ENCODE assay signal across 8 cellular contexts in the genomic region with DNA sequence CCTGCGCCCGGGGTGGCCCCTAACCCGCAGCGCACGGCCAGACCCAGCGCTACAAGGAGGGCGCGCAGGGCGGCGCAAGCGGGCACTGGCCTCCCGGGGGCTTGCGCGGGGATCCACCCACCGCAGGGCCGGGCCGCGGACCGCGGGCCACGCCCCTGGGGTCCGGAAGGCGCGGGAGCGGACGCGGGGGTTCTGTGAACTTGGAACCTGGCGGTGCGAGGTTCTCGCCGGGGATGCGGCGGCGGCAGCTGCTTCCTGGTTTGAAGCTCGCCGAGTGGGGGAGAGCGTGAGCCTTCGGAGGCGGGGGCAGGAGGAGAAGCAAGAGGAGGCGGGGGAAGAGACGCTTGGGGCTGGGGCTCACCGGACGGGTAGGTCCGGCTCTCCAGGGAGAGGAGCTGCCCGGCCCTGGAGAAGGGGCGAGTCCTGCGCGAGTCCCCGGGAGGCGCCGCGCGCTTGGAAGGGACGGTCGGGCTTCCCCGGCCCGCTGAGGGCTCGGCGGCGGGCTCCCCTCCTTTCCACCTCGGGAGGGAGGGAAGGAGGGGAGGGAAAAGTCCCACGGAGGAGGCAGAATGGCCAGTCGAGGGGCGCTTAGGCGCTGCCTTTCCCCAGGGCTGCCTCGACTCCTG. TPM values are rescaled to one million over a fixed set of nuclear protein-coding genes. Genes with fewer than 3 reads are reported as not detected.
DNase-seq lines count a peak whose midpoint lies in the region; ATAC-seq and TF ChIP-seq lines count a peak whose summit lies in the region.

Gene PRKCH (plus strand): TSS at position 195 of the 626 bp plus-strand sequence. CDS start 523 bp downstream, outside the sequence.

- no peaks in the 10 kb centered on the region for H3K9me3 ChIP-seq in fibroblast of lung (ENCODE audit: control insufficient read depth, insufficient read depth, low read depth, low read length)

- H3K27ac ChIP-seq in fibroblast of lung (ENCODE audit: insufficient read depth, low read length) = no peak within 1 kb of the TSS

- H3K4me1 ChIP-seq in fibroblast of lung (ENCODE audit: control insufficient read depth, extremely low read depth, insufficient read depth, low read length) = no peaks in the 10 kb centered on the region

- peaks cover 35% of the 10 kb centered on the region for H3K27me3 ChIP-seq in fibroblast of lung (ENCODE audit: control insufficient read depth, insufficient read depth, low read length)

- H3K27me3 Mint-ChIP-seq in activated T-cell treated with anti-CD3 and anti-CD28 coated beads, Interleukin-2, amount 50 U/mL, for 72 hours (ENCODE audit: low read depth) = no peaks in the 10 kb centered on the region
- H3K27me3 Mint-ChIP-seq in natural killer cell treated with Interleukin-12 subunit alpha and Interleukin-12 subunit beta and Interleukin-15 and Interleukin-18, amount 100 ng/mL, for 72 hours = no peaks in the 10 kb centered on the region

- no peaks in the 10 kb centered on the region for H3K9me3 Mint-ChIP-seq in activated T-cell treated with anti-CD3 and anti-CD28 coated beads, Interleukin-2, amount 50 U/mL, for 72 hours
- no peaks in the 10 kb centered on the region for H3K9me3 Mint-ChIP-seq in natural killer cell treated with Interleukin-12 subunit alpha and Interleukin-12 subunit beta and Interleukin-15 and Interleukin-18, amount 100 ng/mL, for 72 hours

- peak in 1 of 2 donors; percentile 10 for TF ChIP-seq CTCF in fibroblast of lung (conservative IDR thresholded peaks at IDR 0.05 in 1 of 2, IDR thresholded peaks at IDR 0.05 in 1 of 2; ENCODE audit: low read depth in 1 of 2, low read length in 2 of 2)

- peaks cover 12 to 33% of the 10 kb centered on the region in 2 donors for H3K36me3 Mint-ChIP-seq in activated T-cell treated with anti-CD3 and anti-CD28 coated beads, Interleukin-2, amount 50 U/mL, for 72 hours (ENCODE audit: insufficient read depth in 2 of 2)
- peaks cover 31% of the 10 kb centered on the region for H3K36me3 Mint-ChIP-seq in natural killer cell treated with Interleukin-12 subunit alpha and Interleukin-12 subunit beta and Interleukin-15 and Interleukin-18, amount 100 ng/mL, for 72 hours

- DNase-seq in NOMO-1 treated with DMSO at 0.1 percent for 48 hours (lab: John Stamatoyannopoulos, UW; ENCODE audit: unreplicated experiment) (peak; percentile 75), fibroblast of lung (ENCODE audit: low read depth in 2 of 2) (peak; percentile 28 to 44)
- peak; percentile 88 for DNase-seq in activated T-cell treated with anti-CD3 and anti-CD28 coated beads, Interleukin-2, amount 50 U/mL, for 72 hours
- peak; percentile 93 for DNase-seq in natural killer cell treated with Interleukin-12 subunit alpha and Interleukin-12 subunit beta and Interleukin-15 and Interleukin-18, amount 100 ng/mL, for 72 hours (ENCODE audit: low spot score)
- DNase-seq in stimulated activated naive CD4-positive, alpha-beta T cell treated with Interleukin-2 at 50 U/mL for 16 hours (lab: John Stamatoyannopoulos, UW) = peak; percentile 81

- H3K36me3 ChIP-seq in fibroblast of lung (ENCODE audit: control insufficient read depth, insufficient read depth, low read length) = no peaks in the 10 kb centered on the region

- H3K4me3 Mint-ChIP-seq in activated T-cell treated with anti-CD3 and anti-CD28 coated beads, Interleukin-2, amount 50 U/mL, for 72 hours = peak within 1 kb of the TSS in 1 of 2 donors; percentile 99
- peak within 1 kb of the TSS; percentile 100 for H3K4me3 Mint-ChIP-seq in natural killer cell treated with Interleukin-12 subunit alpha and Interleukin-12 subunit beta and Interleukin-15 and Interleukin-18, amount 100 ng/mL, for 72 hours

- H3K79me2 ChIP-seq in fibroblast of lung (ENCODE audit: control insufficient read depth, insufficient read depth, low read length) = no peaks in the 10 kb centered on the region

- ATAC-seq in GM18511 (IDR thresholded peaks at IDR 0.05; ENCODE audit: unreplicated experiment) (peak; percentile 83), HG03342 (IDR thresholded peaks at IDR 0.05; ENCODE audit: unreplicated experiment) (peak; percentile 62), GM18519 (IDR thresholded peaks at IDR 0.05; ENCODE audit: low FRiP score, unreplicated experiment) (no peak)
- peak; percentile 76 to 78 for ATAC-seq in activated T-cell treated with anti-CD3 and anti-CD28 coated beads, Interleukin-2, amount 50 U/mL, for 72 hours (replicated peaks in 1 of 2)
- peak; percentile 83 to 91 for ATAC-seq in natural killer cell treated with Interleukin-12 subunit alpha and Interleukin-12 subunit beta and Interleukin-15 and Interleukin-18, amount 100 ng/mL, for 72 hours

- no peak within 1 kb of the TSS for H2AFZ ChIP-seq in fibroblast of lung (ENCODE audit: low read length)

- H3K27ac Mint-ChIP-seq in activated T-cell treated with anti-CD3 and anti-CD28 coated beads, Interleukin-2, amount 50 U/mL, for 72 hours = peak within 1 kb of the TSS; percentile 93
- peak within 1 kb of the TSS; percentile 97 to 98 for H3K27ac Mint-ChIP-seq in natural killer cell treated with Interleukin-12 subunit alpha and Interleukin-12 subunit beta and Interleukin-15 and Interleukin-18, amount 100 ng/mL, for 72 hours

- peak within 1 kb of the TSS; percentile 78 for H3K4me2 ChIP-seq in fibroblast of lung (ENCODE audit: extremely low read depth, insufficient read depth, low read length)

- H3K4me3 ChIP-seq in fibroblast of lung (replicated peaks in 1 of 4; ENCODE audit: control extremely low read depth in 1 of 4, insufficient read depth in 1 of 4, low read depth in 3 of 4, low read length in 4 of 4) = peak within 1 kb of the TSS; percentile 34 to 52 (median 37)

- H3K9ac ChIP-seq in fibroblast of lung (ENCODE audit: insufficient read depth, low read length) = no peak within 1 kb of the TSS

- peaks cover 25% of the 10 kb centered on the region for H3K4me1 Mint-ChIP-seq in activated T-cell treated with anti-CD3 and anti-CD28 coated beads, Interleukin-2, amount 50 U/mL, for 72 hours (ENCODE audit: low read depth)
- peaks cover 28 to 37% of the 10 kb centered on the region in 2 donors for H3K4me1 Mint-ChIP-seq in natural killer cell treated with Interleukin-12 subunit alpha and Interleukin-12 subunit beta and Interleukin-15 and Interleukin-18, amount 100 ng/mL, for 72 hours (ENCODE audit: low read depth in 2 of 2)

- H4K20me1 ChIP-seq in fibroblast of lung (ENCODE audit: control insufficient read depth, extremely low read depth, insufficient read depth, low read length) = no peaks in the 10 kb centered on the region

RNA-seq across cellular contexts. Expression of gene PRKCH, which starts in this region (rescaled TPM):
- total RNA-seq in activated T-cell treated with anti-CD3 and anti-CD28 coated beads, Interleukin-2, amount 50 U/mL, for 72 hours = 100 to 1,000 TPM; 127 to 143 TPM
- total RNA-seq in fibroblast of lung = 3.6 and 5.4 TPM in 2 replicates
- 0.61 and 2.9 TPM in 2 replicates for polyA plus RNA-seq in fibroblast of lung
- polyA plus RNA-seq in fibroblast of lung (2012) = 0.39 and 1.5 TPM in 2 replicates
- polyA minus RNA-seq in fibroblast of lung (ENCODE audit: low replicate concordance) = 0.90 and 6.3 TPM in 2 replicates
- 100 to 1,000 TPM; 182 to 216 TPM for total RNA-seq in natural killer cell treated with Interleukin-12 subunit alpha and Interleukin-12 subunit beta and Interleukin-15 and Interleukin-18, amount 100 ng/mL, for 72 hours

Comparison
In these comparisons a context has a peak if more than half of its experiments do, and no peak if none do; other contexts are left out.
1. RNA of gene PRKCH (total RNA-seq): 182 to 216 TPM in natural killer cell treated with Interleukin-12 subunit alpha and Interleukin-12 subunit beta and Interleukin-15 and Interleukin-18, amount 100 ng/mL, for 72 hours and 127 to 143 TPM in activated T-cell treated with anti-CD3 and anti-CD28 coated beads, Interleukin-2, amount 50 U/mL, for 72 hours; 3.6 to 5.4 TPM in fibroblast of lung; every median in the first group is over 10 times any median in the second.
2. DNase-seq: peak in every context shown above with its lines; median percentile 93 in natural killer cell treated with Interleukin-12 subunit alpha and Interleukin-12 subunit beta and Interleukin-15 and Interleukin-18, amount 100 ng/mL, for 72 hours; 88 in activated T-cell treated with anti-CD3 and anti-CD28 coated beads, Interleukin-2, amount 50 U/mL, for 72 hours; 81 in stimulated activated naive CD4-positive, alpha-beta T cell treated with Interleukin-2 at 50 U/mL for 16 hours; 75 in NOMO-1 treated with DMSO at 0.1 percent for 48 hours; 36 in fibroblast of lung.